In genomic region chr16:15154650-15155562, GRCh38 we compare ENCODE assay signal across 8 cellular contexts.
DNase-seq lines count a peak whose midpoint lies in the region; ATAC-seq and TF ChIP-seq lines count a peak whose summit lies in the region.
"Not testable (repeated sequence)": the region's sequence is repeated elsewhere in the genome, so short reads cannot be mapped to it uniquely, and the experiment has no call there.

No MANE protein-coding gene starts in this region.

- ATAC-seq in HG03108 (IDR thresholded peaks at IDR 0.05; ENCODE audit: unreplicated experiment) (peak; percentile 49), left ventricle myocardium superior (peak; percentile 100)

- intact Hi-C loops in left ventricle myocardium superior (cut with micrococcal nuclease): not testable (repeated sequence)

- DNase-seq in EH (ENCODE audit: low read depth) (peak; percentile 91), NCI-H446 (lab: John Stamatoyannopoulos, UW) (peak; percentile 47 to 96), WERI-Rb-1 (peak; percentile 92), astrocyte of the hippocampus (ENCODE audit: low read depth, low spot score) (peak; percentile 98), left ventricle myocardium superior (peak; percentile 93)

- H3K9me3 ChIP-seq in WERI-Rb-1 (ENCODE audit: severe bottlenecking); parathyroid adenoma (ENCODE audit: control insufficient read depth, low read length); subcutaneous abdominal adipose tissue (ENCODE audit: control insufficient read depth in 5 of 5, low read length in 5 of 5): not testable (repeated sequence)

- H3K4me1 ChIP-seq in parathyroid adenoma; subcutaneous abdominal adipose tissue (ENCODE audit: control insufficient read depth in 5 of 5, insufficient read depth in 5 of 5, low read length in 5 of 5): not testable (repeated sequence)

- peak overlapping the region; percentile 46 for H3K4me3 ChIP-seq in WERI-Rb-1 (ENCODE audit: low read depth, low read length)
- not testable (repeated sequence) for H3K4me3 ChIP-seq in parathyroid adenoma (ENCODE audit: low read depth, low read length)
- H3K4me3 ChIP-seq in subcutaneous abdominal adipose tissue (ENCODE audit: low read depth in 1 of 5, low read length in 5 of 5): peak overlapping the region in 3 of 5 donors; percentile 26 to 46 (median 36)

- not testable (repeated sequence) for H3K79me2 ChIP-seq in parathyroid adenoma

- not testable (repeated sequence) for H3K27ac ChIP-seq in WERI-Rb-1; subcutaneous abdominal adipose tissue (ENCODE audit: low read depth, low read length)
- H3K27ac ChIP-seq in parathyroid adenoma: peak overlapping the region; percentile 3

- not testable (repeated sequence) for H3K9ac ChIP-seq in parathyroid adenoma; subcutaneous abdominal adipose tissue (ENCODE audit: low read length in 5 of 5)

- H3K4me2 ChIP-seq in parathyroid adenoma (ENCODE audit: low read length): peak overlapping the region; percentile 51

- H3K27me3 ChIP-seq in WERI-Rb-1 (ENCODE audit: insufficient read depth, low read depth, severe bottlenecking); parathyroid adenoma (ENCODE audit: control insufficient read depth, insufficient read depth, low read length); subcutaneous abdominal adipose tissue (ENCODE audit: control insufficient read depth in 5 of 5, insufficient read depth in 4 of 5, low read length in 5 of 5): not testable (repeated sequence)

- TF ChIP-seq CTCF in WERI-Rb-1 (IDR thresholded peaks at IDR 0.05; ENCODE audit: low read depth, low read length); parathyroid adenoma (IDR thresholded peaks at IDR 0.05): not testable (repeated sequence)

- not testable (repeated sequence) for H3K36me3 ChIP-seq in WERI-Rb-1; parathyroid adenoma (ENCODE audit: control insufficient read depth, insufficient read depth, low read length); subcutaneous abdominal adipose tissue (ENCODE audit: control insufficient read depth in 5 of 5, insufficient read depth in 5 of 5, low read length in 5 of 5)

- peak overlapping the region; percentile 61 for H2AFZ ChIP-seq in parathyroid adenoma
